Comparison of ENCODE assay signal across 8 cellular contexts in the genomic region with DNA sequence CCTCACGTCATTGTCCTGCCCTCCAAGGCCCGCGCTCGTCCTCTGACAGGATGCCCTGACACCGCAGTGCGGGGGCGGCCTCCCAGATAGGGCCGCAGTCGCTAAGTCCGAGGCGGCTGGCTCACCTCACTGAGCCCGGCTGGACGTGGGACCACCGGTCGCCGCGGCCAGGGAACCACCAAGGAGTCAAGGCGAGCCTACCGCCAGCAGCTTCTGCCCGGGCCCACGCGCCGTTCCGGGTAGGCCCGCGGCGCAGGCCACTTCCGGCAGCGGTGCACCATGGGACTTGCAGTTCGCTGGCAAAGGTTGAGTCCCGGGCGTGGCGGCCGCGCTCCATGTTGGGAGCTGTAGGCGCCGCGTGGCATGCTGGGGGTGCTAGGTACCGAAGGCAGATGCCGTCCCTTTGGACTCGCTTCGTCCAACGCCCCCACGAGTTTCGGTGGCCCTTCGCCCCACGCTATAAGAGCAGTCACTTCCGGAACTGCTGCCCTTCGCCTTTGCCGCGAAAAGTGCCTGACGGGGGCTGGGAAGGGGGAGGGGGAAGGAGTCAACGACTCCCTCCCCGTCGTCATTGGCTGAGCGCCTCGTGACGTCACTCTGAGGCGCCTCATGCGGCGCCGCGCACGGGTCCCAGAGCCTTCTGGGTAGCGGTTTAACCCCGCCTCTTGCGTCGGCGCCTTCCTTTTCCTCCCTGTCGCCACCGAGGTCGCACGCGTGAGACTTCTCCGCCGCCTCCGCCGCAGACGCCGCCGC. TPM values are rescaled to one million over a fixed set of nuclear protein-coding genes. Genes with fewer than 3 reads are reported as not detected.
DNase-seq lines count a peak whose midpoint lies in the region; ATAC-seq and TF ChIP-seq lines count a peak whose summit lies in the region.

A gene (plus strand): TSS at position 681 of the 753 bp plus-strand sequence. CDS start 268 bp downstream, outside the sequence.

- peak within 1 kb of the TSS; percentile 85 for H3K4me3 Mint-ChIP-seq in chondrocyte (ENCODE audit: unreplicated experiment)

- peak within 1 kb of the TSS; percentile 98 for H3K27ac Mint-ChIP-seq in chondrocyte (ENCODE audit: unreplicated experiment)

- peaks cover 39% of the 10 kb centered on the region for H3K4me1 Mint-ChIP-seq in chondrocyte (ENCODE audit: low read depth)

- peaks cover 16% of the 10 kb centered on the region for H3K36me3 Mint-ChIP-seq in chondrocyte (ENCODE audit: low read depth)

- H3K9me3 Mint-ChIP-seq in chondrocyte (ENCODE audit: low read depth) = no peaks in the 10 kb centered on the region

- TF ChIP-seq CTCF in chondrocyte (IDR thresholded peaks at IDR 0.05) = no peak

- no peaks in the 10 kb centered on the region for H3K27me3 Mint-ChIP-seq in chondrocyte (ENCODE audit: low read depth)

- DNase-seq in AG20443 (ENCODE audit: low spot score) = peak; percentile 95
- peak; percentile 86 for DNase-seq in NCI-H510A treated with DMSO at 0.1 percent for 48 hours (lab: John Stamatoyannopoulos, UW)
- DNase-seq in activated CD4-positive, alpha-beta T cell treated with anti-CD3 and anti-CD28 coated beads for 24 hours (ENCODE audit: low read depth in 2 of 2) = peak; percentile 94 to 97
- no peak for DNase-seq in chondrocyte (ENCODE audit: low spot score)
- DNase-seq in kidney glomerular epithelial cell (lab: John Stamatoyannopoulos, UW) = peak; percentile 93
- DNase-seq in stimulated activated CD4-positive, alpha-beta T cell treated with anti-CD3 and anti-CD28 coated beads, Interleukin-1b, Interleukin-23, amount 100 ng/mL, for 1 hour (ENCODE audit: low read depth in 2 of 2) = peak; percentile 91 to 96

- peak; percentile 73 for ATAC-seq in HG03439 (IDR thresholded peaks at IDR 0.05; ENCODE audit: unreplicated experiment)

- TF ChIP-seq POLR2A in GM19193 (IDR thresholded peaks at IDR 0.05; ENCODE audit: extremely low read depth, insufficient read depth, insufficient read length) = peak; percentile 85

RNA-seq across cellular contexts. Expression of the gene that starts here (rescaled TPM):
- total RNA-seq in chondrocyte = 1,144 to 1,291 TPM (median 1,171 TPM) in 3 replicates
